In genomic region chr2:28747714-28748113, GRCh38 we compare ENCODE assay signal across 1 cellular context.
TF ChIP-seq lines count a peak whose summit lies in the region.

No MANE protein-coding gene starts in this region.

TF ChIP-seq in SK-N-SH treated with all-trans-retinoic acid at 6 μM for 48 hours, 23 proteins besides CTCF, POLR2A, EP300 and RAD21 (continued from another document):
- TF ChIP-seq, protein P1, sequence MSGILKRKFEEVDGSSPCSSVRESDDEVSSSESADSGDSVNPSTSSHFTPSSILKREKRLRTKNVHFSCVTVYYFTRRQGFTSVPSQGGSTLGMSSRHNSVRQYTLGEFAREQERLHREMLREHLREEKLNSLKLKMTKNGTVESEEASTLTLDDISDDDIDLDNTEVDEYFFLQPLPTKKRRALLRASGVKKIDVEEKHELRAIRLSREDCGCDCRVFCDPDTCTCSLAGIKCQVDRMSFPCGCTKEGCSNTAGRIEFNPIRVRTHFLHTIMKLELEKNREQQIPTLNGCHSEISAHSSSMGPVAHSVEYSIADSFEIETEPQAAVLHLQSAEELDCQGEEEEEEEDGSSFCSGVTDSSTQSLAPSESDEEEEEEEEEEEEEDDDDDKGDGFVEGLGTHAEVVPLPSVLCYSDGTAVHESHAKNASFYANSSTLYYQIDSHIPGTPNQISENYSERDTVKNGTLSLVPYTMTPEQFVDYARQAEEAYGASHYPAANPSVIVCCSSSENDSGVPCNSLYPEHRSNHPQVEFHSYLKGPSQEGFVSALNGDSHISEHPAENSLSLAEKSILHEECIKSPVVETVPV (CRISPR knock-in tag; IDR thresholded peaks at IDR 0.05) = no peak
- TF ChIP-seq ARNTL (CRISPR knock-in tag; IDR thresholded peaks at IDR 0.05; ENCODE audit: borderline replicate concordance, low read depth) (no peak), PPARA (CRISPR knock-in tag; IDR thresholded peaks at IDR 0.05; ENCODE audit: borderline replicate concordance) (no peak), ISL1 (CRISPR knock-in tag; IDR thresholded peaks at IDR 0.05) (no peak)
- TF ChIP-seq, protein P2, sequence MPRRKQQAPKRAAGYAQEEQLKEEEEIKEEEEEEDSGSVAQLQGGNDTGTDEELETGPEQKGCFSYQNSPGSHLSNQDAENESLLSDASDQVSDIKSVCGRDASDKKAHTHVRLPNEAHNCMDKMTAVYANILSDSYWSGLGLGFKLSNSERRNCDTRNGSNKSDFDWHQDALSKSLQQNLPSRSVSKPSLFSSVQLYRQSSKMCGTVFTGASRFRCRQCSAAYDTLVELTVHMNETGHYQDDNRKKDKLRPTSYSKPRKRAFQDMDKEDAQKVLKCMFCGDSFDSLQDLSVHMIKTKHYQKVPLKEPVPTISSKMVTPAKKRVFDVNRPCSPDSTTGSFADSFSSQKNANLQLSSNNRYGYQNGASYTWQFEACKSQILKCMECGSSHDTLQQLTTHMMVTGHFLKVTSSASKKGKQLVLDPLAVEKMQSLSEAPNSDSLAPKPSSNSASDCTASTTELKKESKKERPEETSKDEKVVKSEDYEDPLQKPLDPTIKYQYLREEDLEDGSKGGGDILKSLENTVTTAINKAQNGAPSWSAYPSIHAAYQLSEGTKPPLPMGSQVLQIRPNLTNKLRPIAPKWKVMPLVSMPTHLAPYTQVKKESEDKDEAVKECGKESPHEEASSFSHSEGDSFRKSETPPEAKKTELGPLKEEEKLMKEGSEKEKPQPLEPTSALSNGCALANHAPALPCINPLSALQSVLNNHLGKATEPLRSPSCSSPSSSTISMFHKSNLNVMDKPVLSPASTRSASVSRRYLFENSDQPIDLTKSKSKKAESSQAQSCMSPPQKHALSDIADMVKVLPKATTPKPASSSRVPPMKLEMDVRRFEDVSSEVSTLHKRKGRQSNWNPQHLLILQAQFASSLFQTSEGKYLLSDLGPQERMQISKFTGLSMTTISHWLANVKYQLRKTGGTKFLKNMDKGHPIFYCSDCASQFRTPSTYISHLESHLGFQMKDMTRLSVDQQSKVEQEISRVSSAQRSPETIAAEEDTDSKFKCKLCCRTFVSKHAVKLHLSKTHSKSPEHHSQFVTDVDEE (CRISPR knock-in tag; IDR thresholded peaks at IDR 0.05) = no peak
- TF ChIP-seq, protein P3, sequence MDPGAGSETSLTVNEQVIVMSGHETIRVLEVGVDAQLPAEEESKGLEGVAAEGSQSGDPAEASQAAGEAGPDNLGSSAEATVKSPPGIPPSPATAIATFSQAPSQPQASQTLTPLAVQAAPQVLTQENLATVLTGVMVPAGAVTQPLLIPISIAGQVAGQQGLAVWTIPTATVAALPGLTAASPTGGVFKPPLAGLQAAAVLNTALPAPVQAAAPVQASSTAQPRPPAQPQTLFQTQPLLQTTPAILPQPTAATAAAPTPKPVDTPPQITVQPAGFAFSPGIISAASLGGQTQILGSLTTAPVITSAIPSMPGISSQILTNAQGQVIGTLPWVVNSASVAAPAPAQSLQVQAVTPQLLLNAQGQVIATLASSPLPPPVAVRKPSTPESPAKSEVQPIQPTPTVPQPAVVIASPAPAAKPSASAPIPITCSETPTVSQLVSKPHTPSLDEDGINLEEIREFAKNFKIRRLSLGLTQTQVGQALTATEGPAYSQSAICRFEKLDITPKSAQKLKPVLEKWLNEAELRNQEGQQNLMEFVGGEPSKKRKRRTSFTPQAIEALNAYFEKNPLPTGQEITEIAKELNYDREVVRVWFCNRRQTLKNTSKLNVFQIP (CRISPR knock-in tag; IDR thresholded peaks at IDR 0.05; ENCODE audit: borderline replicate concordance, low read depth) = no peak
